Comparison of ENCODE assay signal across 1 cellular context in the genomic region with DNA sequence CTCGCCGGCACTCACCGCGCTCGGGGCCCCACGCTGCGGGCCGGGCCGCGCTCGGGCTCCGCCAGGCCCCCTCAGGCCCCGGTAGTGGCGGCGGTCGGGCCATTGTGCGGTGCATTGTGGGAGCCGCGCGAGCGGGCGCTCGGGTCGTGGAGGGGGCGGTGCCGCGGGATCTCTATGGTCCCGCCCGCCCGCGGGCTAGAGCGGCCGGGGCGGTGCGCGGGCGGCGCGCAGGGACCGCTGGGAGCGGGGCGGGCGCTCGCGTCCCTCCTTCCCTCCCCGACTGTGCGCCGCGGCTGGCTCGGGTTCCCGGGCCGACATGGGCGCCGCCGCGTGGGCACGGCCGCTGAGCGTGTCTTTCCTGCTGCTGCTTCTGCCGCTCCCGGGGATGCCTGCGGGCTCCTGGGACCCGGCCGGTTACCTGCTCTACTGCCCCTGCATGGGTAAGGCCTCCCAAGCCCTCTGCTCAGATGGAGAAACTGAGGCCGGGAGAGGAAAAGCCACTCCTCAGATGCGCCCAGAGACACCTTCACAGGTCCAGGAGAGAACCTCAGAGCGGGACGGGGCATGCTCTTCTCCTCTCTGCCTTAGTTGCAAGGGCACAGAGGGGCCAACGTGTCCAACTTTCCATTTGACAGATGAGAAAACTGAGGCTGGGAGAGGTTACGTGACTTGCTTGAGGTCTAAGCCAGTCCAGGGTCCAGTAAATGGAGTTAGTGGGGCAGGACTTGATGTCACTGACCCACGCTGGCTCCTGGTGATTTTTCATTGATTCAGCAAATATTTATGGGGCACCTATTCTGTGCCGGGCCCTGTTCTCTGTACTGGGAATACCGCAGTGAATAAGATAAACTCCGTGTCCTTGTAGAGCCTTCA.
A peak's percentile ranks its signal among the peaks of the same experiment; 100 is the strongest.
TF ChIP-seq lines count a peak whose summit lies in the region.

A gene with protein sequence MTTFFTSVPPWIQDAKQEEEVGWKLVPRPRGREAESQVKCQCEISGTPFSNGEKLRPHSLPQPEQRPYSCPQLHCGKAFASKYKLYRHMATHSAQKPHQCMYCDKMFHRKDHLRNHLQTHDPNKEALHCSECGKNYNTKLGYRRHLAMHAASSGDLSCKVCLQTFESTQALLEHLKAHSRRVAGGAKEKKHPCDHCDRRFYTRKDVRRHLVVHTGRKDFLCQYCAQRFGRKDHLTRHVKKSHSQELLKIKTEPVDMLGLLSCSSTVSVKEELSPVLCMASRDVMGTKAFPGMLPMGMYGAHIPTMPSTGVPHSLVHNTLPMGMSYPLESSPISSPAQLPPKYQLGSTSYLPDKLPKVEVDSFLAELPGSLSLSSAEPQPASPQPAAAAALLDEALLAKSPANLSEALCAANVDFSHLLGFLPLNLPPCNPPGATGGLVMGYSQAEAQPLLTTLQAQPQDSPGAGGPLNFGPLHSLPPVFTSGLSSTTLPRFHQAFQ (minus strand): TSS at position 118 of the 873 bp plus-strand sequence. CDS start 5,565 bp downstream, outside the sequence.
A gene (plus strand): TSS at position 255 of the 873 bp plus-strand sequence. CDS start 62 bp downstream, at position 317.

TF ChIP-seq in Ishikawa, 13 proteins besides CTCF, POLR2A, EP300 and RAD21:
- TF ChIP-seq FOXM1 (IDR thresholded peaks at IDR 0.05; ENCODE audit: borderline replicate concordance, low read depth) (no peak), YY1 (IDR thresholded peaks at IDR 0.05; ENCODE audit: low read depth) (peak; percentile 84), CREB1 (IDR thresholded peaks at IDR 0.05; ENCODE audit: low read depth) (no peak), ZBTB7A (IDR thresholded peaks at IDR 0.05; ENCODE audit: low read depth) (no peak), CEBPB (IDR thresholded peaks at IDR 0.05) (no peak), TAF1 (IDR thresholded peaks at IDR 0.05; ENCODE audit: low read depth) (peak; percentile 93), TCF12 (IDR thresholded peaks at IDR 0.05; ENCODE audit: low read depth) (0 out of 2 replicates have a peak, but pooled peaks have one; percentile 42), EGR1 (IDR thresholded peaks at IDR 0.05) (0 out of 2 replicates have a peak, but pooled peaks have one; percentile 68), TEAD4 (IDR thresholded peaks at IDR 0.05) (peak; percentile 13; the same call in 1 of the 2 replicates)
- TF ChIP-seq, protein P1, sequence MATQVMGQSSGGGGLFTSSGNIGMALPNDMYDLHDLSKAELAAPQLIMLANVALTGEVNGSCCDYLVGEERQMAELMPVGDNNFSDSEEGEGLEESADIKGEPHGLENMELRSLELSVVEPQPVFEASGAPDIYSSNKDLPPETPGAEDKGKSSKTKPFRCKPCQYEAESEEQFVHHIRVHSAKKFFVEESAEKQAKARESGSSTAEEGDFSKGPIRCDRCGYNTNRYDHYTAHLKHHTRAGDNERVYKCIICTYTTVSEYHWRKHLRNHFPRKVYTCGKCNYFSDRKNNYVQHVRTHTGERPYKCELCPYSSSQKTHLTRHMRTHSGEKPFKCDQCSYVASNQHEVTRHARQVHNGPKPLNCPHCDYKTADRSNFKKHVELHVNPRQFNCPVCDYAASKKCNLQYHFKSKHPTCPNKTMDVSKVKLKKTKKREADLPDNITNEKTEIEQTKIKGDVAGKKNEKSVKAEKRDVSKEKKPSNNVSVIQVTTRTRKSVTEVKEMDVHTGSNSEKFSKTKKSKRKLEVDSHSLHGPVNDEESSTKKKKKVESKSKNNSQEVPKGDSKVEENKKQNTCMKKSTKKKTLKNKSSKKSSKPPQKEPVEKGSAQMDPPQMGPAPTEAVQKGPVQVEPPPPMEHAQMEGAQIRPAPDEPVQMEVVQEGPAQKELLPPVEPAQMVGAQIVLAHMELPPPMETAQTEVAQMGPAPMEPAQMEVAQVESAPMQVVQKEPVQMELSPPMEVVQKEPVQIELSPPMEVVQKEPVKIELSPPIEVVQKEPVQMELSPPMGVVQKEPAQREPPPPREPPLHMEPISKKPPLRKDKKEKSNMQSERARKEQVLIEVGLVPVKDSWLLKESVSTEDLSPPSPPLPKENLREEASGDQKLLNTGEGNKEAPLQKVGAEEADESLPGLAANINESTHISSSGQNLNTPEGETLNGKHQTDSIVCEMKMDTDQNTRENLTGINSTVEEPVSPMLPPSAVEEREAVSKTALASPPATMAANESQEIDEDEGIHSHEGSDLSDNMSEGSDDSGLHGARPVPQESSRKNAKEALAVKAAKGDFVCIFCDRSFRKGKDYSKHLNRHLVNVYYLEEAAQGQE (IDR thresholded peaks at IDR 0.05; ENCODE audit: low read depth): no peak
- TF ChIP-seq, protein P2, sequence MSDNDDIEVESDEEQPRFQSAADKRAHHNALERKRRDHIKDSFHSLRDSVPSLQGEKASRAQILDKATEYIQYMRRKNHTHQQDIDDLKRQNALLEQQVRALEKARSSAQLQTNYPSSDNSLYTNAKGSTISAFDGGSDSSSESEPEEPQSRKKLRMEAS (IDR thresholded peaks at IDR 0.05): peak; percentile 74
- TF ChIP-seq, protein P3, sequence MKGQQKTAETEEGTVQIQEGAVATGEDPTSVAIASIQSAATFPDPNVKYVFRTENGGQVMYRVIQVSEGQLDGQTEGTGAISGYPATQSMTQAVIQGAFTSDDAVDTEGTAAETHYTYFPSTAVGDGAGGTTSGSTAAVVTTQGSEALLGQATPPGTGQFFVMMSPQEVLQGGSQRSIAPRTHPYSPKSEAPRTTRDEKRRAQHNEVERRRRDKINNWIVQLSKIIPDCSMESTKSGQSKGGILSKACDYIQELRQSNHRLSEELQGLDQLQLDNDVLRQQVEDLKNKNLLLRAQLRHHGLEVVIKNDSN (IDR thresholded peaks at IDR 0.05): no peak
TF ChIP-seq in Ishikawa: peak in this region for 6.
